In the genomic region with DNA sequence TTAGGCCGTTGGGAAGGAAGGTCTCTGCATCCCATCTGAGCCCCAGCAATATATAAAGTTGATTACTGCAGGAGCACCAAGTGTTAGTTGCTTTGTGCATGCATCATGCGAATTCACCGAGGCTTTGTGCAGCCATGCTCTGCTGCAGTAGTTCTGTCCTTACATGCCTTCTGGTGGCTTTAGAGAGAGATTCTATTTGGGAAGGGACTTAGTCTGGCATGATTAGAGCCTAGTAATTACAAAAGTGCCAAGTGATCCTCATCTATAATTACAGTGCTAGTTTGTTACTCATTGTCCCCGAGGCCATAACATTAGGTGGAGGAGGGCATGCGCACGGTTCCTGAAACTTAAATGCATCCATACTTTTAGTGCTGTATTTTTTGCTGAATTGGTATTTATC, we compare ENCODE assay signal across 17 cellular contexts.
"Had no signal": no experiment of that assay in that cellular context is flagged by ENCODE, and none has a peak within 500 bp of the region (broad histone marks: within the 10 kb centered on the region; RNA-seq: fewer than 3 reads in every experiment).

No MANE protein-coding gene starts in this region.

- H3K4me3 Mint-ChIP-seq: activated CD4-positive, alpha-beta memory T cell treated with anti-CD3 and anti-CD28 coated beads for 36 hours; activated T-cell treated with anti-CD3 and anti-CD28 coated beads, Interleukin-2, amount 50 U/mL, for 4 hours; central memory CD8-positive, alpha-beta T cell; stimulated activated memory B cell treated with anti-CD40 and anti-IgM and Interleukin-4, amounts not matched to agents 10 μg/mL and 1 μg/mL and 100 μg/mL, for 72 hours had no signal

- H3K27ac ChIP-seq: body of pancreas, gastrocnemius medialis, pancreas, tibial nerve, vagina had no signal

- H3K36me3 Mint-ChIP-seq: activated CD4-positive, alpha-beta memory T cell treated with anti-CD3 and anti-CD28 coated beads for 36 hours; activated naive CD4-positive, alpha-beta T cell treated with anti-CD3 and anti-CD28 coated beads, Interleukin-2, amount 50 U/mL, for 72 hours; stimulated activated memory B cell treated with anti-CD40 and anti-IgM and Interleukin-4, amounts not matched to agents 10 μg/mL and 1 μg/mL and 100 μg/mL, for 72 hours had no signal

- H3K4me3 ChIP-seq: body of pancreas, gastrocnemius medialis, pancreas, tibial nerve, vagina had no signal

- ATAC-seq: activated naive CD4-positive, alpha-beta T cell treated with anti-CD3 and anti-CD28 coated beads, Interleukin-2, amount 50 U/mL, for 72 hours; activated T-cell treated with anti-CD3 and anti-CD28 coated beads, Interleukin-2, amount 50 U/mL, for 4 hours; body of pancreas; gastrocnemius medialis; pancreas; stimulated activated memory B cell treated with anti-CD40 and anti-IgM and Interleukin-4, amounts not matched to agents 10 μg/mL and 1 μg/mL and 100 μg/mL, for 72 hours had no signal

- H3K27me3 Mint-ChIP-seq: activated CD4-positive, alpha-beta memory T cell treated with anti-CD3 and anti-CD28 coated beads for 36 hours; central memory CD8-positive, alpha-beta T cell; stimulated activated memory B cell treated with anti-CD40 and anti-IgM and Interleukin-4, amounts not matched to agents 10 μg/mL and 1 μg/mL and 100 μg/mL, for 72 hours had no signal

- DNase-seq: activated CD4-positive, alpha-beta memory T cell treated with anti-CD3 and anti-CD28 coated beads for 36 hours; activated CD4-positive, alpha-beta T cell treated with anti-CD3 and anti-CD28 coated beads for 1 hour; activated effector memory CD4-positive, alpha-beta T cell treated with anti-CD3 and anti-CD28 coated beads, Interleukin-2, amount 50 U/mL, for 16 hours; activated T-cell treated with anti-CD3 and anti-CD28 coated beads, Interleukin-2, amount 50 U/mL, for 4 hours; amniotic stem cell; body of pancreas; cortex of kidney; effector CD8-positive, alpha-beta T cell; gastrocnemius medialis; islet precursor cell; pancreas; right cardiac atrium had no signal

- H3K36me3 ChIP-seq: gastrocnemius medialis, pancreas, tibial nerve, vagina had no signal

- FAIRE-seq: pancreas had no signal

- H3K9me3 ChIP-seq: body of pancreas, gastrocnemius medialis, pancreas, tibial nerve, vagina had no signal

- H3K4me1 Mint-ChIP-seq: central memory CD8-positive, alpha-beta T cell; stimulated activated memory B cell treated with anti-CD40 and anti-IgM and Interleukin-4, amounts not matched to agents 10 μg/mL and 1 μg/mL and 100 μg/mL, for 72 hours had no signal

- H3K4me1 ChIP-seq: gastrocnemius medialis, pancreas, vagina had no signal

- H3K27ac Mint-ChIP-seq: activated CD4-positive, alpha-beta memory T cell treated with anti-CD3 and anti-CD28 coated beads for 36 hours; activated naive CD4-positive, alpha-beta T cell treated with anti-CD3 and anti-CD28 coated beads, Interleukin-2, amount 50 U/mL, for 72 hours; stimulated activated memory B cell treated with anti-CD40 and anti-IgM and Interleukin-4, amounts not matched to agents 10 μg/mL and 1 μg/mL and 100 μg/mL, for 72 hours had no signal

- H3K9me3 Mint-ChIP-seq: activated CD4-positive, alpha-beta memory T cell treated with anti-CD3 and anti-CD28 coated beads for 36 hours; activated naive CD4-positive, alpha-beta T cell treated with anti-CD3 and anti-CD28 coated beads, Interleukin-2, amount 50 U/mL, for 72 hours; activated T-cell treated with anti-CD3 and anti-CD28 coated beads, Interleukin-2, amount 50 U/mL, for 4 hours; central memory CD8-positive, alpha-beta T cell; stimulated activated memory B cell treated with anti-CD40 and anti-IgM and Interleukin-4, amounts not matched to agents 10 μg/mL and 1 μg/mL and 100 μg/mL, for 72 hours had no signal

- H3K27me3 ChIP-seq: body of pancreas, gastrocnemius medialis, pancreas, tibial nerve, vagina had no signal
